8 cellular contexts compared by ENCODE assay signal in the genomic region with DNA sequence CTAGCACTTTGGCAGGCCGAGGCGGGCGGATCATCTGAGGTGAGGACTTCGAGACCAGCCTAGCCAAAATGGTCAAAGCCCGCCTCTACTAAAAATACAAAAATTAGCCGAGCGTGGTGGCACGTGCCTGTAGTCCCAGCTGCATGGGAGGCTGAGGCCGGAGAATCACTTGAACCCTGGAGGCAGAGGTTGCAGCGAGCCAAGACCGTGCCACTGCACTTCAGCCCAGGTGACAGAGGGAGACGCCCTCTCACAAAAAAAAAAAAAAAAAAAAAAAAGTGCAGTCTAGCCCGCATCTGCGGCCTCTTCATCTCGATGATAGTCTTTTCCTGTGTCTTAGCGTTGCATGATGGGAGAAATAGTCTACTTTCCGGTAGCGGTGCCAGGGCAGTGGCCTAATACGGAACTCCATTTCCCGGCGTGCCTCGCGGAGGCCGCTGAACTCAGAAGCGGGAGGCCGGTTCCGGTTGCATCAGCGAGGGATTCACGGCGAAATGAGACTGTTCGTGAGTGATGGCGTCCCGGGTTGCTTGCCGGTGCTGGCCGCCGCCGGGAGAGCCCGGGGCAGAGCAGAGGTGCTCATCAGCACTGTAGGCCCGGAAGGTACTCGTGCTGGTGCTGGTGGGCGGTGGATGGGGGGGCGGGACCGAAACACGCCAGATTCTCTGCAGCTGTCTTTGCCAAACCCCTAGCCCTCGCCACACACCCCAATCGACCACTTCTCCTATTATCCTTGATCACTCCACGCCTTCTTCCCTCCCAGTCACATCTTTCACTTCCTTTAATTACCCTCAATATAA. TPM values are rescaled to one million over a fixed set of nuclear protein-coding genes. Genes with fewer than 3 reads are reported as not detected.
A peak's percentile ranks its signal among the peaks of the same experiment; 100 is the strongest.
DNase-seq lines count a peak whose midpoint lies in the region; TF ChIP-seq lines count a peak whose summit lies in the region.

A gene (plus strand): TSS at position 472 of the 800 bp plus-strand sequence. CDS start 23 bp downstream, at position 495.

- H3K4me3 ChIP-seq in effector memory CD4-positive, alpha-beta T cell (ENCODE audit: insufficient read depth, low read depth, low read length, poor library complexity, severe bottlenecking): peak within 1 kb of the TSS; percentile 77

- DNase-seq in COR-L47 (lab: John Stamatoyannopoulos, UW) (peak; percentile 95), GM20000 (ENCODE audit: low spot score) (peak; percentile 93), HT-29 (ENCODE audit: low spot score) (peak; percentile 96), lung microvascular endothelial cell (ENCODE audit: low read depth in 2 of 2) (peak; percentile 94 to 97)
- DNase-seq in NK-92 treated with Interleukin-12 subunit alpha and Interleukin-12 subunit beta, amount 100 ng/mL, for 24 hours (lab: John Stamatoyannopoulos, UW): peak; percentile 85
- DNase-seq in activated CD8-positive, alpha-beta memory T cell treated with anti-CD3 and anti-CD28 coated beads for 24 hours: peak; percentile 93
- peak; percentile 83 to 90 (median 90) for DNase-seq in effector memory CD4-positive, alpha-beta T cell
- DNase-seq in stimulated activated CD4-positive, alpha-beta T cell treated with anti-CD3 and anti-CD28 coated beads, TNF-alpha, amount 100 ng/mL, for 48 hours (ENCODE audit: low read depth in 3 of 3): peak; percentile 85 to 90 (median 86)

- peak within 1 kb of the TSS; percentile 81 for H3K27ac ChIP-seq in effector memory CD4-positive, alpha-beta T cell (ENCODE audit: insufficient read depth, low read length, poor library complexity, severe bottlenecking)

- TF ChIP-seq CTCF in GM20000 (IDR thresholded peaks at IDR 0.05; ENCODE audit: extremely low read depth, missing control alignments): no peak

- no peaks in the 10 kb centered on the region for H3K27me3 ChIP-seq in effector memory CD4-positive, alpha-beta T cell (replicated peaks; ENCODE audit: control insufficient read depth, insufficient read depth, low read length, poor library complexity, severe bottlenecking)

- H3K9me3 ChIP-seq in effector memory CD4-positive, alpha-beta T cell (ENCODE audit: control insufficient read depth, low read length): no peaks in the 10 kb centered on the region

- H3K4me1 ChIP-seq in effector memory CD4-positive, alpha-beta T cell (ENCODE audit: control insufficient read depth, insufficient read depth, low read length, poor library complexity, severe bottlenecking): peaks cover 9% of the 10 kb centered on the region

- peaks cover 26% of the 10 kb centered on the region for H3K36me3 ChIP-seq in effector memory CD4-positive, alpha-beta T cell (ENCODE audit: control insufficient read depth, insufficient read depth, low read length)

RNA-seq across cellular contexts. Expression of the gene that starts here (rescaled TPM):
- total RNA-seq in HT-29 (2014; rRNA removed; shearing (Covaris generic)): 174 and 202 TPM in 2 replicates
- total RNA-seq in lung microvascular endothelial cell: 63.0 and 123 TPM in 2 replicates

Comparison
In these comparisons a context has a peak if more than half of its experiments do, and no peak if none do; other contexts are left out.
1. Peak in every context shown above with its lines: DNase-seq, H3K4me3 ChIP-seq and H3K27ac ChIP-seq.